ENCODE assay signal across 1 cellular context in the genomic region with DNA sequence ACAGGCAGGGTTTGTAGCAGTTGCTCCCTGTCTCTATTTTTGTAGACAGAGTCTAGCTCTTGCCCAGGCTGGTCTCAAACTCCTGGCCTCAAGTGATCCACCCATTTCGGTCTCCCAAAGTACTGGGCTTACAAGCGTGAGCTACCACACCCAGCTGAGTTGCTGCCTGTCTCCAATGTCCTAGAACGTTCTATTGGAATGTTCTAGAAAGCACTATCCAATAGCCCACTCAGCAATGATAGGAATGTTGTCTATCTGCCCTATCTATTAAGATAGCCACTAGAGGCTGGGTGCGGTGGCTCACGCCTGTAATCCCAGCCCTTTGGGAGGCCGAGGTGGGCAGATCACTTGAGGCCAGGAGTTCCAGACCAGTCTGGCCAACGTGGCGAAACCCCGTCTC. TPM values are rescaled to one million over a fixed set of nuclear protein-coding genes. Genes with fewer than 3 reads are reported as not detected.
"Had no signal": no experiment of that assay in that cellular context is flagged by ENCODE, and none has a peak within 500 bp of the region (broad histone marks: within the 10 kb centered on the region; RNA-seq: fewer than 3 reads in every experiment).

No MANE protein-coding gene starts in this region.

RNA-seq across cellular contexts. Expression of a gene that starts 32.5 kb away (rescaled TPM):
- total RNA-seq: occipital lobe had no signal
